14 cellular contexts compared by ENCODE assay signal in genomic region chr19:45503909-45504308, GRCh38. TPM values are rescaled to one million over a fixed set of nuclear protein-coding genes. Genes with fewer than 3 reads are reported as not detected.
A peak's percentile ranks its signal among the peaks of the same experiment; 100 is the strongest.
DNase-seq lines count a peak whose midpoint lies in the region; ATAC-seq, FAIRE-seq and TF ChIP-seq lines count a peak whose summit lies in the region.
"Had no signal": no experiment of that assay in that cellular context is flagged by ENCODE, and none has a peak within 500 bp of the region (broad histone marks: within the 10 kb centered on the region; RNA-seq: fewer than 3 reads in every experiment).

No MANE protein-coding gene starts in this region.

- no peak for FAIRE-seq in K562 (lab: Jason Lieb, UNC)

- no peaks in the 10 kb centered on the region for H3K9me1 ChIP-seq in K562 (ENCODE audit: control insufficient read depth, insufficient read depth, low read length)

- no peak overlapping the region for H3K9ac ChIP-seq in K562 (ENCODE audit: insufficient read depth in 1 of 2, low read depth in 2 of 2, low read length in 2 of 2)
- H3K9ac ChIP-seq: BLaER1 had no signal

- TF ChIP-seq CTCF in K562 (IDR thresholded peaks at IDR 0.05 in 2 of 3, conservative IDR thresholded peaks at IDR 0.05 in 1 of 3; ENCODE audit: insufficient read depth in 2 of 3, low read depth in 1 of 3, low read length in 3 of 3) (no peak), GM10248 (IDR thresholded peaks at IDR 0.05; ENCODE audit: control extremely low read depth, extremely low read depth, low read depth, missing control alignments) (no peak)

- H3K4me2 ChIP-seq in K562 (ENCODE audit: insufficient read depth, low read length): no peak overlapping the region
- H3K4me2 ChIP-seq: BLaER1 had no signal

- H3K27me3 ChIP-seq in right cardiac atrium (ENCODE audit: control insufficient read depth, insufficient read depth) (no peaks in the 10 kb centered on the region), K562 (ENCODE audit: control insufficient read depth in 2 of 2, insufficient read depth in 2 of 2, low read length in 2 of 2) (no peaks in the 10 kb centered on the region), SJCRH30 (no peaks in the 10 kb centered on the region)

- in situ Hi-C loops in K562 (cut with MboI): no loop called here

- TF ChIP-seq POLR2A in K562 (conservative IDR thresholded peaks at IDR 0.05): no peak

- H3K27ac ChIP-seq in right cardiac atrium (ENCODE audit: low read length) (no peak overlapping the region), K562 (ENCODE audit: extremely low read depth, low read depth, low read length) (no peak overlapping the region), SJCRH30 (no peak overlapping the region)
- H3K27ac ChIP-seq: BLaER1, HL-60 had no signal

- no peaks in the 10 kb centered on the region for H3K4me1 ChIP-seq in right cardiac atrium (ENCODE audit: control insufficient read depth, insufficient read depth, low read length)
- H3K4me1 ChIP-seq in K562 (replicated peaks in 1 of 2; ENCODE audit: control insufficient read depth in 2 of 2, insufficient read depth in 2 of 2, low read length in 2 of 2): peaks cover 24 to 55% of the 10 kb centered on the region in 2 experiments
- peaks cover 5% of the 10 kb centered on the region; the same call in 1 of the 2 replicates for H3K4me1 ChIP-seq in SJCRH30

- CTCF ChIA-PET in K562 (lab: Yijun Ruan, JAX; ENCODE audit: low intra/inter-chr PET ratio) (no interaction called here), GM10248 (lab: Yijun Ruan, JAX) (interaction anchor here (2.8 to 3.5 kb wide), 2 partner anchors 18 to 26 kb away, joined by 14 to 26 read pairs; no protein-coding TSS in a partner anchor)

- TF ChIP-seq RAD21 in K562 (CRISPR knock-in tag; conservative IDR thresholded peaks at IDR 0.05 in 1 of 2, IDR thresholded peaks at IDR 0.05 in 1 of 2): no peak

- BruUV-seq in K562 (replicated peaks; lab: Mats Ljungman, UMichigan): no TSS peak

- no peak overlapping the region for H2AFZ ChIP-seq in K562 (ENCODE audit: low read depth, low read length)

- intact Hi-C loops in right cardiac atrium (cut with DNase I): no loop called here
- intact Hi-C loops in Right ventricle myocardium superior (cut with DNase I): no loop called here
- intact Hi-C loops in K562 (cut with micrococcal nuclease): no loop called here

- POLR2A ChIA-PET in K562 (lab: Yijun Ruan, JAX) (interaction anchor here (1.2 kb wide), 1 partner anchor 24 kb away, joined by 3 read pairs; no protein-coding TSS in a partner anchor), GM10248 (lab: Yijun Ruan, JAX) (interaction anchor here (0.7 kb wide), 1 partner anchor 80 kb away, joined by 6 read pairs; no protein-coding TSS in a partner anchor)

- 84% methylated on average over 9 of the region's 9 CpGs for WGBS in right cardiac atrium
- WGBS in K562 (ENCODE audit: insufficient coverage, low coverage, missing lambda C conversion rate): 72% methylated on average over 8 of the region's 9 CpGs

- ATAC-seq in right cardiac atrium (no peak), Right ventricle myocardium superior (ENCODE audit: poor library complexity) (no peak), K562 (no peak)

- peaks cover 26% of the 10 kb centered on the region for H3K79me2 ChIP-seq in K562 (ENCODE audit: control insufficient read depth, insufficient read depth, low read length)

- H4K20me1 ChIP-seq in K562 (replicated peaks; ENCODE audit: control insufficient read depth, insufficient read depth, low read length): no peaks in the 10 kb centered on the region

- no peak for TF ChIP-seq EP300 in K562 (IDR thresholded peaks at IDR 0.05; ENCODE audit: low read length)

- H3K36me3 ChIP-seq in K562 (ENCODE audit: control insufficient read depth, insufficient read depth, low read length) (peaks cover 3% of the 10 kb centered on the region; the same call in 1 of the 3 replicates), SJCRH30 (no peaks in the 10 kb centered on the region)
- H3K36me3 ChIP-seq: BLaER1 had no signal

- H3K4me3 ChIP-seq in right cardiac atrium (ENCODE audit: low read length) (no peak overlapping the region), K562 (no peak overlapping the region), SJCRH30 (no peak overlapping the region)
- H3K4me3 ChIP-seq: BLaER1 had no signal

- H3K9me3 ChIP-seq in right cardiac atrium (ENCODE audit: control insufficient read depth, low read length) (no peaks in the 10 kb centered on the region), K562 (replicated peaks; ENCODE audit: control insufficient read depth, insufficient read depth, low read depth, low read length) (no peaks in the 10 kb centered on the region), SJCRH30 (replicated peaks) (no peaks in the 10 kb centered on the region)
- H3K9me3 ChIP-seq: BLaER1 had no signal

- DNase-seq in right cardiac atrium (peak in 2 of 3 donors; percentile 5 to 6), Right ventricle myocardium superior (no peak), MV-4-11 (lab: John Stamatoyannopoulos, UW) (peak; percentile 48), K562 (ENCODE audit: extremely low read depth in 1 of 4, low spot score in 3 of 4) (no peak), SJCRH30 (no peak), NCI-H446 treated with DMSO at 0.1 percent for 48 hours (lab: John Stamatoyannopoulos, UW) (no peak), GM10248 (ENCODE audit: extremely low spot score) (no peak), NCI-H1930 (lab: John Stamatoyannopoulos, UW) (no peak)
- DNase-seq: DMS53, GF-D8, HCEC 1CT, HFFc6 had no signal

RNA-seq across cellular contexts. Expression of gene VASP, which starts 3.4 kb away (rescaled TPM):
- total RNA-seq in right cardiac atrium (10 to 100 TPM; 44.1 to 85.4 (median 47.4) TPM), Right ventricle myocardium superior (42.9 TPM), K562 (2014; rRNA removed) (207 and 522 TPM in 2 replicates), K562 (2014; rRNA removed; fragmentation: Illumina TruSeq; extraction: Trizol) (98.6 and 104 TPM in 2 replicates), K562 (2015; rRNA removed; fragmentation: Illumina TruSeq; extraction: Trizol) (112 and 114 TPM in 2 replicates), K562 (2021) (248 and 261 TPM in 2 replicates)
- polyA plus RNA-seq in right cardiac atrium (42.2 TPM), K562 (2011; rRNA removed) (92.0 and 102 TPM in 2 replicates), K562 (2014; fragmentation: Illumina TruSeq; extraction: Trizol) (169 and 182 TPM in 2 replicates), K562 (2014; fragmentation: Nextera tagmentation; extraction: Ambion mirVana) (10 to 100 TPM; 16.7 to 22.6 TPM), K562 (2014; rRNA removed) (148 and 251 TPM in 2 replicates)
- 123 and 279 TPM in 2 replicates for total RNA-seq in K562 (2011; cell fraction: chromatin; rRNA removed; ENCODE audit: low replicate concordance)
- total RNA-seq in K562 (2011; cell fraction: nucleolus; rRNA removed): 127 and 148 TPM in 2 replicates
- total RNA-seq in K562 (2011; cell fraction: nucleoplasm; rRNA removed): 106 and 127 TPM in 2 replicates
- polyA plus RNA-seq in K562 (2011; cell fraction: cytosol; rRNA removed): 80.7 and 337 TPM in 2 replicates
- polyA plus RNA-seq in K562 (2011; cell fraction: nucleus; rRNA removed): 119 and 149 TPM in 2 replicates
- 109 and 183 TPM in 2 replicates for polyA plus RNA-seq in K562 (2012)
- polyA minus RNA-seq in K562 (2011; rRNA and poly(A)+ RNA removed): 55.1 and 66.5 TPM in 2 replicates
- 131 and 134 TPM in 2 replicates for polyA minus RNA-seq in K562 (2011; cell fraction: cytosol; rRNA and poly(A)+ RNA removed)
- polyA minus RNA-seq in K562 (2011; cell fraction: nucleus; rRNA and poly(A)+ RNA removed): 72.3 and 93.4 TPM in 2 replicates
- 43.8 and 48.8 TPM in 2 replicates for total RNA-seq in SJCRH30 (2014; rRNA removed; shearing (Covaris generic))

RNA-seq across cellular contexts. Expression of gene PPM1N, which starts 5.7 kb away (rescaled TPM):
- total RNA-seq in right cardiac atrium (under 1 TPM in 2 of 4 donors, not detected in 2; 0.24 to 0.96 TPM), Right ventricle myocardium superior (0.75 TPM), K562 (2014; rRNA removed) (6.2 and 8.7 TPM in 2 replicates), K562 (2014; rRNA removed; fragmentation: Illumina TruSeq; extraction: Trizol) (5.4 and 6.1 TPM in 2 replicates), K562 (2015; rRNA removed; fragmentation: Illumina TruSeq; extraction: Trizol) (6.0 and 6.5 TPM in 2 replicates), K562 (2021) (6.4 and 7.6 TPM in 2 replicates)
- polyA plus RNA-seq in right cardiac atrium (0.91 TPM), K562 (2011; rRNA removed) (4.5 and 7.8 TPM in 2 replicates), K562 (2014; fragmentation: Illumina TruSeq; extraction: Trizol) (8.5 and 10.4 TPM in 2 replicates), K562 (2014; fragmentation: Nextera tagmentation; extraction: Ambion mirVana) (10 to 100 TPM; 13.0 to 15.6 TPM), K562 (2014; rRNA removed) (14.0 and 15.7 TPM in 2 replicates)
- 2.8 and 3.4 TPM in 2 replicates for total RNA-seq in K562 (2011; cell fraction: chromatin; rRNA removed; ENCODE audit: low replicate concordance)
- 3.5 and 5.0 TPM in 2 replicates for total RNA-seq in K562 (2011; cell fraction: nucleolus; rRNA removed)
- 2.3 and 3.4 TPM in 2 replicates for total RNA-seq in K562 (2011; cell fraction: nucleoplasm; rRNA removed)
- polyA plus RNA-seq in K562 (2011; cell fraction: cytosol; rRNA removed): 7.5 and 9.8 TPM in 2 replicates
- 7.9 and 8.8 TPM in 2 replicates for polyA plus RNA-seq in K562 (2011; cell fraction: nucleus; rRNA removed)
- 9.6 and 13.5 TPM in 2 replicates for polyA plus RNA-seq in K562 (2012)
- polyA minus RNA-seq in K562 (2011; rRNA and poly(A)+ RNA removed): 1.2 and 1.8 TPM in 2 replicates
- 1.1 and 1.3 TPM in 2 replicates for polyA minus RNA-seq in K562 (2011; cell fraction: cytosol; rRNA and poly(A)+ RNA removed)
- polyA minus RNA-seq in K562 (2011; cell fraction: nucleus; rRNA and poly(A)+ RNA removed): 1.5 and 1.8 TPM in 2 replicates
- total RNA-seq in SJCRH30 (2014; rRNA removed; shearing (Covaris generic)): 1.0 and 1.4 TPM in 2 replicates

RNA-seq across cellular contexts. Expression of gene RTN2, which starts 7.1 kb away (rescaled TPM):
- total RNA-seq in right cardiac atrium (10 to 100 TPM; 18.7 to 26.4 (median 20.4) TPM), Right ventricle myocardium superior (29.9 TPM), K562 (2014; rRNA removed) (9.3 and 20.1 TPM in 2 replicates), K562 (2014; rRNA removed; fragmentation: Illumina TruSeq; extraction: Trizol) (6.9 and 7.2 TPM in 2 replicates), K562 (2015; rRNA removed; fragmentation: Illumina TruSeq; extraction: Trizol) (7.2 and 8.3 TPM in 2 replicates), K562 (2021) (21.4 and 24.3 TPM in 2 replicates)
- polyA plus RNA-seq in right cardiac atrium (20.2 TPM), K562 (2011; rRNA removed) (14.1 and 23.1 TPM in 2 replicates), K562 (2014; fragmentation: Illumina TruSeq; extraction: Trizol) (18.6 and 23.7 TPM in 2 replicates), K562 (2014; fragmentation: Nextera tagmentation; extraction: Ambion mirVana) (under 1 TPM; 0.53 to 0.69 TPM), K562 (2014; rRNA removed) (12.3 and 18.7 TPM in 2 replicates)
- 9.6 and 30.7 TPM in 2 replicates for total RNA-seq in K562 (2011; cell fraction: chromatin; rRNA removed; ENCODE audit: low replicate concordance)
- total RNA-seq in K562 (2011; cell fraction: nucleolus; rRNA removed): 33.3 and 36.9 TPM in 2 replicates
- 17.6 and 21.3 TPM in 2 replicates for total RNA-seq in K562 (2011; cell fraction: nucleoplasm; rRNA removed)
- polyA plus RNA-seq in K562 (2011; cell fraction: cytosol; rRNA removed): 28.2 and 40.0 TPM in 2 replicates
- 19.8 and 28.9 TPM in 2 replicates for polyA plus RNA-seq in K562 (2011; cell fraction: nucleus; rRNA removed)
- polyA plus RNA-seq in K562 (2012): 30.4 and 54.3 TPM in 2 replicates
- polyA minus RNA-seq in K562 (2011; rRNA and poly(A)+ RNA removed): 7.4 and 8.3 TPM in 2 replicates
- polyA minus RNA-seq in K562 (2011; cell fraction: cytosol; rRNA and poly(A)+ RNA removed): 20.7 and 22.8 TPM in 2 replicates
- polyA minus RNA-seq in K562 (2011; cell fraction: nucleus; rRNA and poly(A)+ RNA removed): 9.0 and 16.4 TPM in 2 replicates
- total RNA-seq in SJCRH30 (2014; rRNA removed; shearing (Covaris generic)): 29.3 and 30.9 TPM in 2 replicates

RNA-seq across cellular contexts. Expression of gene FOSB, which starts 36.1 kb away (rescaled TPM):
- total RNA-seq in right cardiac atrium (10 to 100 TPM in 1 of 4 donors, 1 to 10 TPM in 3; 1.6 to 16.3 (median 6.1) TPM), Right ventricle myocardium superior (0.51 TPM), K562 (2014; rRNA removed) (1.2 and 1.6 TPM in 2 replicates), K562 (2014; rRNA removed; fragmentation: Illumina TruSeq; extraction: Trizol) (0.73 TPM in 2 replicates), K562 (2015; rRNA removed; fragmentation: Illumina TruSeq; extraction: Trizol) (0.18 and 0.26 TPM in 2 replicates), K562 (2021) (2.4 and 2.7 TPM in 2 replicates)
- polyA plus RNA-seq in right cardiac atrium (57.8 TPM), K562 (2011; rRNA removed) (0.25 and 0.27 TPM in 2 replicates), K562 (2014; fragmentation: Illumina TruSeq; extraction: Trizol) (1.2 and 1.4 TPM in 2 replicates), K562 (2014; fragmentation: Nextera tagmentation; extraction: Ambion mirVana) (under 1 TPM; 0.11 to 0.30 TPM), K562 (2014; rRNA removed) (0.93 and 2.9 TPM in 2 replicates)
- total RNA-seq in K562 (2011; cell fraction: chromatin; rRNA removed; ENCODE audit: low replicate concordance): 2.1 and 8.8 TPM in 2 replicates
- 4.2 and 6.7 TPM in 2 replicates for total RNA-seq in K562 (2011; cell fraction: nucleolus; rRNA removed)
- total RNA-seq in K562 (2011; cell fraction: nucleoplasm; rRNA removed): 3.9 and 4.5 TPM in 2 replicates
- polyA plus RNA-seq in K562 (2011; cell fraction: cytosol; rRNA removed): 0.32 and 0.52 TPM in 2 replicates
- polyA plus RNA-seq in K562 (2011; cell fraction: nucleus; rRNA removed): 1.8 and 3.8 TPM in 2 replicates
- 0.76 and 1.3 TPM in 2 replicates for polyA plus RNA-seq in K562 (2012)
- 0.54 and 0.77 TPM in 2 replicates for polyA minus RNA-seq in K562 (2011; rRNA and poly(A)+ RNA removed)
- 0.55 and 0.76 TPM in 2 replicates for polyA minus RNA-seq in K562 (2011; cell fraction: cytosol; rRNA and poly(A)+ RNA removed)
- 2.8 and 3.6 TPM in 2 replicates for polyA minus RNA-seq in K562 (2011; cell fraction: nucleus; rRNA and poly(A)+ RNA removed)
- 0.35 and 0.40 TPM in 2 replicates for total RNA-seq in SJCRH30 (2014; rRNA removed; shearing (Covaris generic))

Comparison
In these comparisons a context has a peak if more than half of its experiments do, and no peak if none do; other contexts are left out.
1. DNase-seq: peak in right cardiac atrium (2 of 3) and MV-4-11 (single experiment); none in Right ventricle myocardium superior (single experiment), K562 (0 of 4), SJCRH30 (0 of 2), NCI-H446 treated with DMSO at 0.1 percent for 48 hours (single experiment), GM10248 (single experiment) and NCI-H1930 (0 of 2).